In genomic region chr19:39412100-39412866, GRCh38 we compare ENCODE assay signal across 1 cellular context.
TF ChIP-seq lines count a peak whose summit lies in the region.

A gene with protein sequence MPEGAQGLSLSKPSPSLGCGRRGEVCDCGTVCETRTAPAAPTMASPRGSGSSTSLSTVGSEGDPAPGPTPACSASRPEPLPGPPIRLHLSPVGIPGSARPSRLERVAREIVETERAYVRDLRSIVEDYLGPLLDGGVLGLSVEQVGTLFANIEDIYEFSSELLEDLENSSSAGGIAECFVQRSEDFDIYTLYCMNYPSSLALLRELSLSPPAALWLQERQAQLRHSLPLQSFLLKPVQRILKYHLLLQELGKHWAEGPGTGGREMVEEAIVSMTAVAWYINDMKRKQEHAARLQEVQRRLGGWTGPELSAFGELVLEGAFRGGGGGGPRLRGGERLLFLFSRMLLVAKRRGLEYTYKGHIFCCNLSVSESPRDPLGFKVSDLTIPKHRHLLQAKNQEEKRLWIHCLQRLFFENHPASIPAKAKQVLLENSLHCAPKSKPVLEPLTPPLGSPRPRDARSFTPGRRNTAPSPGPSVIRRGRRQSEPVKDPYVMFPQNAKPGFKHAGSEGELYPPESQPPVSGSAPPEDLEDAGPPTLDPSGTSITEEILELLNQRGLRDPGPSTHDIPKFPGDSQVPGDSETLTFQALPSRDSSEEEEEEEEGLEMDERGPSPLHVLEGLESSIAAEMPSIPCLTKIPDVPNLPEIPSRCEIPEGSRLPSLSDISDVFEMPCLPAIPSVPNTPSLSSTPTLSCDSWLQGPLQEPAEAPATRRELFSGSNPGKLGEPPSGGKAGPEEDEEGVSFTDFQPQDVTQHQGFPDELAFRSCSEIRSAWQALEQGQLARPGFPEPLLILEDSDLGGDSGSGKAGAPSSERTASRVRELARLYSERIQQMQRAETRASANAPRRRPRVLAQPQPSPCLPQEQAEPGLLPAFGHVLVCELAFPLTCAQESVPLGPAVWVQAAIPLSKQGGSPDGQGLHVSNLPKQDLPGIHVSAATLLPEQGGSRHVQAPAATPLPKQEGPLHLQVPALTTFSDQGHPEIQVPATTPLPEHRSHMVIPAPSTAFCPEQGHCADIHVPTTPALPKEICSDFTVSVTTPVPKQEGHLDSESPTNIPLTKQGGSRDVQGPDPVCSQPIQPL (N-terminal part only) (plus strand): TSS chr19:39412669. CDS start chr19:39414087, 1,418 bp downstream.

TF ChIP-seq in K562, 482 proteins besides CTCF, POLR2A, EP300 and RAD21 (continued from another document and continues in another):
- peak; percentile 92 for TF ChIP-seq ZBTB40 (IDR thresholded peaks at IDR 0.05)
- TF ChIP-seq ZBTB40 (CRISPR knock-in tag; IDR thresholded peaks at IDR 0.05): no peak
- peak; percentile 95 for TF ChIP-seq RB1 (IDR thresholded peaks at IDR 0.05; ENCODE audit: low read depth)
- peak; percentile 68 for TF ChIP-seq SUPT5H (IDR thresholded peaks at IDR 0.05)
- TF ChIP-seq ID3 (CRISPR knock-in tag; IDR thresholded peaks at IDR 0.05): no peak
- peak; percentile 77 for TF ChIP-seq ID3 (tag; IDR thresholded peaks at IDR 0.05)
- TF ChIP-seq MAFK (IDR thresholded peaks at IDR 0.05; ENCODE audit: low read length): peak; percentile 31; the same call in 1 of the 2 replicates
- TF ChIP-seq ZNF224 (CRISPR knock-in tag; IDR thresholded peaks at IDR 0.05): no peak
- TF ChIP-seq HBP1 (CRISPR knock-in tag; IDR thresholded peaks at IDR 0.05): 0 out of 2 replicates have a peak, but pooled peaks have one; percentile 22
- TF ChIP-seq KDM1A (IDR thresholded peaks at IDR 0.05): peak in 1 of 2 experiments; percentile 55; a peak in 1 of 4 replicates
- no peak for TF ChIP-seq HDGF (IDR thresholded peaks at IDR 0.05)
- TF ChIP-seq TCFL5 (CRISPR knock-in tag; conservative IDR thresholded peaks at IDR 0.05): no peak
- TF ChIP-seq PYGO2 (tag; IDR thresholded peaks at IDR 0.05): no peak
- TF ChIP-seq ATF1 (CRISPR knock-in tag; IDR thresholded peaks at IDR 0.05): 0 out of 2 replicates have a peak, but pooled peaks have one; percentile 25
- peak; percentile 94 for TF ChIP-seq ATF1 (tag; IDR thresholded peaks at IDR 0.05)
- TF ChIP-seq DNMT1 (IDR thresholded peaks at IDR 0.05): no peak
- TF ChIP-seq, protein P1, sequence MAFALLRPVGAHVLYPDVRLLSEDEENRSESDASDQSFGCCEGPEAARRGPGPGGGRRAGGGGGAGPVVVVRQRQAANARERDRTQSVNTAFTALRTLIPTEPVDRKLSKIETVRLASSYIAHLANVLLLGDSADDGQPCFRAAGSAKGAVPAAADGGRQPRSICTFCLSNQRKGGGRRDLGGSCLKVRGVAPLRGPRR (CRISPR knock-in tag; IDR thresholded peaks at IDR 0.05): no peak
- TF ChIP-seq MAFG (tag; conservative IDR thresholded peaks at IDR 0.05): no peak
- TF ChIP-seq EGR1 (conservative IDR thresholded peaks at IDR 0.05): peak; percentile 79
- 0 out of 2 replicates have a peak, but pooled peaks have one; percentile 14 for TF ChIP-seq KDM2B (CRISPR knock-in tag; IDR thresholded peaks at IDR 0.05)
- peak; percentile 70; the same call in 1 of the 2 replicates for TF ChIP-seq ZBTB43 (CRISPR knock-in tag; IDR thresholded peaks at IDR 0.05)
- TF ChIP-seq XRCC4 (IDR thresholded peaks at IDR 0.05; ENCODE audit: extremely low read depth, insufficient read depth, insufficient read length): no peak
- no peak for TF ChIP-seq DMBX1 (CRISPR knock-in tag; IDR thresholded peaks at IDR 0.05; ENCODE audit: borderline replicate concordance)
- peak; percentile 71 for TF ChIP-seq BRD9 (IDR thresholded peaks at IDR 0.05; ENCODE audit: low read depth, partially characterized antibody)
- no peak for TF ChIP-seq ZNF143 (CRISPR knock-in tag; IDR thresholded peaks at IDR 0.05)
- TF ChIP-seq, protein P2, sequence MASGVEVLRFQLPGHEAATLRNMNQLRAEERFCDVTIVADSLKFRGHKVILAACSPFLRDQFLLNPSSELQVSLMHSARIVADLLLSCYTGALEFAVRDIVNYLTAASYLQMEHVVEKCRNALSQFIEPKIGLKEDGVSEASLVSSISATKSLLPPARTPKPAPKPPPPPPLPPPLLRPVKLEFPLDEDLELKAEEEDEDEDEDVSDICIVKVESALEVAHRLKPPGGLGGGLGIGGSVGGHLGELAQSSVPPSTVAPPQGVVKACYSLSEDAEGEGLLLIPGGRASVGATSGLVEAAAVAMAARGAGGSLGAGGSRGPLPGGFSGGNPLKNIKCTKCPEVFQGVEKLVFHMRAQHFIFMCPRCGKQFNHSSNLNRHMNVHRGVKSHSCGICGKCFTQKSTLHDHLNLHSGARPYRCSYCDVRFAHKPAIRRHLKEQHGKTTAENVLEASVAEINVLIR (CRISPR knock-in tag; IDR thresholded peaks at IDR 0.05): peak; percentile 51; the same call in 1 of the 2 replicates
- TF ChIP-seq, protein P3, sequence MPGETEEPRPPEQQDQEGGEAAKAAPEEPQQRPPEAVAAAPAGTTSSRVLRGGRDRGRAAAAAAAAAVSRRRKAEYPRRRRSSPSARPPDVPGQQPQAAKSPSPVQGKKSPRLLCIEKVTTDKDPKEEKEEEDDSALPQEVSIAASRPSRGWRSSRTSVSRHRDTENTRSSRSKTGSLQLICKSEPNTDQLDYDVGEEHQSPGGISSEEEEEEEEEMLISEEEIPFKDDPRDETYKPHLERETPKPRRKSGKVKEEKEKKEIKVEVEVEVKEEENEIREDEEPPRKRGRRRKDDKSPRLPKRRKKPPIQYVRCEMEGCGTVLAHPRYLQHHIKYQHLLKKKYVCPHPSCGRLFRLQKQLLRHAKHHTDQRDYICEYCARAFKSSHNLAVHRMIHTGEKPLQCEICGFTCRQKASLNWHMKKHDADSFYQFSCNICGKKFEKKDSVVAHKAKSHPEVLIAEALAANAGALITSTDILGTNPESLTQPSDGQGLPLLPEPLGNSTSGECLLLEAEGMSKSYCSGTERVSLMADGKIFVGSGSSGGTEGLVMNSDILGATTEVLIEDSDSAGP (CRISPR knock-in tag; IDR thresholded peaks at IDR 0.05): no peak
- TF ChIP-seq ZC3H8 (IDR thresholded peaks at IDR 0.05): no peak
- TF ChIP-seq ZC3H11A (IDR thresholded peaks at IDR 0.05; ENCODE audit: low read depth, low read length): no peak
- TF ChIP-seq GTF2E2 (tag; IDR thresholded peaks at IDR 0.05): no peak; the same call in none of the 2 replicates
- TF ChIP-seq, protein P4, sequence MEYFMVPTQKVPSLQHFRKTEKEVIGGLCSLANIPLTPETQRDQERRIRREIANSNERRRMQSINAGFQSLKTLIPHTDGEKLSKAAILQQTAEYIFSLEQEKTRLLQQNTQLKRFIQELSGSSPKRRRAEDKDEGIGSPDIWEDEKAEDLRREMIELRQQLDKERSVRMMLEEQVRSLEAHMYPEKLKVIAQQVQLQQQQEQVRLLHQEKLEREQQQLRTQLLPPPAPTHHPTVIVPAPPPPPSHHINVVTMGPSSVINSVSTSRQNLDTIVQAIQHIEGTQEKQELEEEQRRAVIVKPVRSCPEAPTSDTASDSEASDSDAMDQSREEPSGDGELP (CRISPR knock-in tag; IDR thresholded peaks at IDR 0.05; ENCODE audit: borderline replicate concordance): peak; percentile 98
- no peak for TF ChIP-seq ZNF695 (CRISPR knock-in tag; IDR thresholded peaks at IDR 0.05)
- no peak for TF ChIP-seq ZNF445 (CRISPR knock-in tag; IDR thresholded peaks at IDR 0.05; ENCODE audit: low read depth)
- no peak for TF ChIP-seq CREBBP (IDR thresholded peaks at IDR 0.05; ENCODE audit: low read depth, low read length)
- peak; percentile 79 for TF ChIP-seq ZBTB2 (IDR thresholded peaks at IDR 0.05)
- TF ChIP-seq NBN (IDR thresholded peaks at IDR 0.05; ENCODE audit: low read depth): peak; percentile 7
- TF ChIP-seq ZFP30 (CRISPR knock-in tag; IDR thresholded peaks at IDR 0.05; ENCODE audit: borderline replicate concordance): no peak
- TF ChIP-seq, protein P5, sequence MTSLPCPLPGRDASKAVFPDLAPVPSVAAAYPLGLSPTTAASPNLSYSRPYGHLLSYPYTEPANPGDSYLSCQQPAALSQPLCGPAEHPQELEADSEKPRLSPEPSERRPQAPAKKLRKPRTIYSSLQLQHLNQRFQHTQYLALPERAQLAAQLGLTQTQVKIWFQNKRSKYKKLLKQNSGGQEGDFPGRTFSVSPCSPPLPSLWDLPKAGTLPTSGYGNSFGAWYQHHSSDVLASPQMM (CRISPR knock-in tag; IDR thresholded peaks at IDR 0.05): no peak
- no peak for TF ChIP-seq SIX5 (IDR thresholded peaks at IDR 0.05; ENCODE audit: borderline replicate concordance in 1 of 2, insufficient read depth in 1 of 2, low read depth in 1 of 2, low read length in 2 of 2)
